ENCODE assay signal across 8 cellular contexts in genomic region chr17:81635973-81636504, GRCh38. TPM values are rescaled to one million over a fixed set of nuclear protein-coding genes. Genes with fewer than 3 reads are reported as not detected.
DNase-seq lines count a peak whose midpoint lies in the region; ATAC-seq and TF ChIP-seq lines count a peak whose summit lies in the region.

No MANE protein-coding gene starts in this region.

- no peaks in the 10 kb centered on the region for H3K9me3 Mint-ChIP-seq in activated T-helper 2 cell treated with anti-CD3 and anti-CD28 coated beads, Interferon-gamma antibody, Interleukin-2, Interleukin-4, amounts not matched to agents 10 μg/mL and 5 μg/mL and 100 μg/mL, durations not matched to agents 14 hours and 24 hours and 36 hours

- intact Hi-C loops in activated T-helper 2 cell treated with anti-CD3 and anti-CD28 coated beads, Interferon-gamma antibody, Interleukin-2, Interleukin-4, amounts not matched to agents 10 μg/mL and 5 μg/mL and 100 μg/mL, durations not matched to agents 14 hours and 24 hours and 36 hours (cut with micrococcal nuclease) = loop anchor here (2.0 kb wide), 1 partner anchor 31 kb away; the partner anchor contains the start of genes CCDC137 and OXLD1

- peak overlapping the region; percentile 94 for H3K4me3 Mint-ChIP-seq in activated T-helper 2 cell treated with anti-CD3 and anti-CD28 coated beads, Interferon-gamma antibody, Interleukin-2, Interleukin-4, amounts not matched to agents 10 μg/mL and 5 μg/mL and 100 μg/mL, durations not matched to agents 14 hours and 24 hours and 36 hours (ENCODE audit: low read depth)

- peaks cover 13% of the 10 kb centered on the region for H3K4me1 Mint-ChIP-seq in activated T-helper 2 cell treated with anti-CD3 and anti-CD28 coated beads, Interferon-gamma antibody, Interleukin-2, Interleukin-4, amounts not matched to agents 10 μg/mL and 5 μg/mL and 100 μg/mL, durations not matched to agents 14 hours and 24 hours and 36 hours (ENCODE audit: low read depth)

- no peaks in the 10 kb centered on the region for H3K27me3 Mint-ChIP-seq in activated T-helper 2 cell treated with anti-CD3 and anti-CD28 coated beads, Interferon-gamma antibody, Interleukin-2, Interleukin-4, amounts not matched to agents 10 μg/mL and 5 μg/mL and 100 μg/mL, durations not matched to agents 14 hours and 24 hours and 36 hours (ENCODE audit: low read depth)

- peak; percentile 13 for ATAC-seq in HG02885 (IDR thresholded peaks at IDR 0.05; ENCODE audit: poor library complexity, unreplicated experiment)
- no peak for ATAC-seq in GM19324 (IDR thresholded peaks at IDR 0.05; ENCODE audit: low FRiP score, unreplicated experiment)

- H3K36me3 Mint-ChIP-seq in activated T-helper 2 cell treated with anti-CD3 and anti-CD28 coated beads, Interferon-gamma antibody, Interleukin-2, Interleukin-4, amounts not matched to agents 10 μg/mL and 5 μg/mL and 100 μg/mL, durations not matched to agents 14 hours and 24 hours and 36 hours (ENCODE audit: low read depth) = peaks cover 17% of the 10 kb centered on the region

- H3K27ac Mint-ChIP-seq in activated T-helper 2 cell treated with anti-CD3 and anti-CD28 coated beads, Interferon-gamma antibody, Interleukin-2, Interleukin-4, amounts not matched to agents 10 μg/mL and 5 μg/mL and 100 μg/mL, durations not matched to agents 14 hours and 24 hours and 36 hours = peak overlapping the region; percentile 75

- peak overlapping the region; percentile 86 for H3K27ac ChIP-seq in C4-2B

- no peak for DNase-seq in activated T-helper 2 cell treated with anti-CD3 and anti-CD28 coated beads, Interferon-gamma antibody, Interleukin-2, Interleukin-4, amounts not matched to agents 10 μg/mL and 5 μg/mL and 100 μg/mL, durations not matched to agents 14 hours and 24 hours and 36 hours (ENCODE audit: low spot score)
- DNase-seq in iris pigment epithelial cell (ENCODE audit: low read depth) (peak; percentile 70), stromal cell of bone marrow (ENCODE audit: low read depth) (peak; percentile 28), NCI-H2081 (lab: John Stamatoyannopoulos, UW) (no peak), NCI-H69 (lab: John Stamatoyannopoulos, UW) (no peak)

- no peak for TF ChIP-seq CTCF in C4-2B (conservative IDR thresholded peaks at IDR 0.05)

RNA-seq across cellular contexts. Expression of gene NPLOC4, which starts 0.9 kb away (rescaled TPM):
- 128 and 138 TPM in 2 replicates for total RNA-seq in activated T-helper 2 cell treated with anti-CD3 and anti-CD28 coated beads, Interferon-gamma antibody, Interleukin-2, Interleukin-4, amounts not matched to agents 10 μg/mL and 5 μg/mL and 100 μg/mL, durations not matched to agents 14 hours and 24 hours and 36 hours

RNA-seq across cellular contexts. Expression of gene TSPAN10, which starts 1.0 kb away (rescaled TPM):
- 0.30 and 0.44 TPM in 2 replicates for total RNA-seq in activated T-helper 2 cell treated with anti-CD3 and anti-CD28 coated beads, Interferon-gamma antibody, Interleukin-2, Interleukin-4, amounts not matched to agents 10 μg/mL and 5 μg/mL and 100 μg/mL, durations not matched to agents 14 hours and 24 hours and 36 hours

RNA-seq across cellular contexts. Expression of gene PDE6G, which starts 20.3 kb away (rescaled TPM):
- total RNA-seq in activated T-helper 2 cell treated with anti-CD3 and anti-CD28 coated beads, Interferon-gamma antibody, Interleukin-2, Interleukin-4, amounts not matched to agents 10 μg/mL and 5 μg/mL and 100 μg/mL, durations not matched to agents 14 hours and 24 hours and 36 hours = 11.1 and 15.4 TPM in 2 replicates

RNA-seq across cellular contexts. Expression of gene OXLD1, which starts 30.4 kb away (rescaled TPM):
- total RNA-seq in activated T-helper 2 cell treated with anti-CD3 and anti-CD28 coated beads, Interferon-gamma antibody, Interleukin-2, Interleukin-4, amounts not matched to agents 10 μg/mL and 5 μg/mL and 100 μg/mL, durations not matched to agents 14 hours and 24 hours and 36 hours = 51.3 and 52.7 TPM in 2 replicates

RNA-seq across cellular contexts. Expression of gene CCDC137, which starts 30.5 kb away (rescaled TPM):
- total RNA-seq in activated T-helper 2 cell treated with anti-CD3 and anti-CD28 coated beads, Interferon-gamma antibody, Interleukin-2, Interleukin-4, amounts not matched to agents 10 μg/mL and 5 μg/mL and 100 μg/mL, durations not matched to agents 14 hours and 24 hours and 36 hours = 50.8 and 51.7 TPM in 2 replicates

Comparison
In these comparisons a context has a peak if more than half of its experiments do, and no peak if none do; other contexts are left out.
1. DNase-seq: peak in iris pigment epithelial cell (single experiment) and stromal cell of bone marrow (single experiment); none in activated T-helper 2 cell treated with anti-CD3 and anti-CD28 coated beads, Interferon-gamma antibody, Interleukin-2, Interleukin-4, amounts not matched to agents 10 μg/mL and 5 μg/mL and 100 μg/mL, durations not matched to agents 14 hours and 24 hours and 36 hours (single experiment), NCI-H2081 (0 of 2) and NCI-H69 (single experiment).